ENCODE assay signal across 21 cellular contexts in genomic region chr11:24747275-24748251, GRCh38.
DNase-seq lines count a peak whose midpoint lies in the region; ATAC-seq and TF ChIP-seq lines count a peak whose summit lies in the region.
"Had no signal": no experiment of that assay in that cellular context is flagged by ENCODE, and none has a peak within 500 bp of the region (broad histone marks: within the 10 kb centered on the region; RNA-seq: fewer than 3 reads in every experiment).

No MANE protein-coding gene starts in this region.

- no peak overlapping the region for H4K8ac ChIP-seq in H9 (replicated peaks; ENCODE audit: insufficient read length, low read depth, low read length)

- no peaks in the 10 kb centered on the region for H3K27me3 ChIP-seq in DND-41 (ENCODE audit: insufficient read depth, low read length, poor library complexity)
- no peaks in the 10 kb centered on the region for H3K27me3 ChIP-seq in H9 (ENCODE audit: insufficient read depth, low read length)
- no peaks in the 10 kb centered on the region for H3K27me3 ChIP-seq in OCI-LY1 (ENCODE audit: insufficient read depth, low read length)
- H3K27me3 ChIP-seq: upper lobe of left lung had no signal

- peak; percentile 93 for ATAC-seq in DND-41 (ENCODE audit: insufficient read depth, low read depth)

- H2AFZ ChIP-seq in DND-41 (ENCODE audit: low read depth, low read length), result peak overlapping the region; percentile 48
- H2AFZ ChIP-seq in H9 (ENCODE audit: low read length), result no peak overlapping the region
- peak overlapping the region; percentile 48; the same call in 1 of the 2 replicates for H2AFZ ChIP-seq in OCI-LY1 (ENCODE audit: low read length)

- no peak overlapping the region for H2BK120ac ChIP-seq in H9 (ENCODE audit: low read depth, low read length, poor library complexity, severe bottlenecking)

- H3K4me3 ChIP-seq in DND-41 (ENCODE audit: low read depth in 1 of 2, low read length in 2 of 2) (no peak overlapping the region; a peak in 1 of 4 replicates), OCI-LY1 (ENCODE audit: low read depth, low read length, poor library complexity, severe bottlenecking) (peak overlapping the region; percentile 23)
- H3K4me3 ChIP-seq: upper lobe of left lung had no signal

- no peak overlapping the region for H3K4ac ChIP-seq in H9 (ENCODE audit: low read depth, low read length)

- H3K9ac ChIP-seq in DND-41 (ENCODE audit: low read depth, low read length) (no peak overlapping the region), H9 (ENCODE audit: extremely low read depth, insufficient read length, low read length) (no peak overlapping the region), OCI-LY1 (ENCODE audit: low read length) (peak overlapping the region; percentile 31; the same call in 1 of the 2 replicates)

- WGBS in H9 (ENCODE audit: extremely low coverage, insufficient read length, low lambda C conversion rate), result no CpG with 5 or more reads among the region's 5 CpGs

- H2AK5ac ChIP-seq in H9 (ENCODE audit: insufficient read length, low read length), result no peak overlapping the region

- H3K27ac Mint-ChIP-seq in H9 (peak overlapping the region; percentile 77 to 84 (median 79); a peak in 6 of 7 replicates), endothelial cell (ENCODE audit: unreplicated experiment) (peak overlapping the region; percentile 67)
- H3K27ac Mint-ChIP-seq: activated CD4-positive, alpha-beta T cell treated with anti-CD3 and anti-CD28 coated beads, Interleukin-2, amount 10 ng/mL, durations not matched to agents 7 days and 5 days; progenitor cell of endocrine pancreas; stimulated activated naive CD8-positive, alpha-beta T cell treated with anti-CD3 and anti-CD28 coated beads, Interleukin-15, Interleukin-2, amounts not matched to agents 100 ng/mL and 50 ng/mL, for 24 hours had no signal

- no peak overlapping the region for H2BK12ac ChIP-seq in H9 (ENCODE audit: insufficient read length, low read depth, low read length)

- no peak overlapping the region for H4K91ac ChIP-seq in H9 (ENCODE audit: insufficient read length, low read depth, low read length)

- H3K79me2 ChIP-seq in DND-41 (ENCODE audit: insufficient read depth, low read length) (no peaks in the 10 kb centered on the region), H9 (ENCODE audit: insufficient read depth, low read length) (no peaks in the 10 kb centered on the region), OCI-LY1 (ENCODE audit: insufficient read depth, low read length) (no peaks in the 10 kb centered on the region)

- H3K9me3 Mint-ChIP-seq in H9 (0 out of 5 replicates have a peak, but pooled peaks cover 0 to 2% of the 10 kb centered on the region in 2 experiments), endothelial cell (ENCODE audit: unreplicated experiment) (no peaks in the 10 kb centered on the region)
- H3K9me3 Mint-ChIP-seq: activated CD4-positive, alpha-beta T cell treated with anti-CD3 and anti-CD28 coated beads, Interleukin-2, amount 10 ng/mL, durations not matched to agents 7 days and 5 days; neural crest cell had no signal

- H3K27ac ChIP-seq in DND-41 (ENCODE audit: low read length) (peak overlapping the region; percentile 64), H9 (ENCODE audit: insufficient read length, low read depth, low read length) (no peak overlapping the region), OCI-LY1 (ENCODE audit: low read depth, low read length, poor library complexity, severe bottlenecking) (peak overlapping the region; percentile 91)
- H3K27ac ChIP-seq: upper lobe of left lung had no signal

- no peak overlapping the region for H2BK20ac ChIP-seq in H9 (ENCODE audit: low read depth, low read length, poor library complexity, severe bottlenecking)

- no peak overlapping the region for H4K5ac ChIP-seq in H9 (ENCODE audit: insufficient read length, low read depth, low read length)

- no peaks in the 10 kb centered on the region for H3K9me2 ChIP-seq in OCI-LY1 (ENCODE audit: low read depth, low read length)

- no peak overlapping the region; the same call in 1 of the 2 replicates for H3K4me2 ChIP-seq in DND-41 (ENCODE audit: insufficient read depth, low read length)
- no peak overlapping the region for H3K4me2 ChIP-seq in H9 (ENCODE audit: insufficient read depth, insufficient read length, low read length)
- H3K4me2 ChIP-seq in OCI-LY1 (ENCODE audit: low read length), result peak overlapping the region; percentile 46

- H3K36me3 Mint-ChIP-seq in H9 (ENCODE audit: insufficient read depth in 1 of 3, low read depth in 3 of 3) (peaks cover 11 to 17% (median 15%) of the 10 kb centered on the region in 3 experiments; a peak in 5 of 7 replicates), endothelial cell (ENCODE audit: low read depth, unreplicated experiment) (no peaks in the 10 kb centered on the region)

- H2BK15ac ChIP-seq in H9 (ENCODE audit: low read depth, low read length), result no peak overlapping the region

- H3K9me3 ChIP-seq in DND-41 (ENCODE audit: insufficient read depth, low read length, severe bottlenecking), result no peaks in the 10 kb centered on the region
- no peaks in the 10 kb centered on the region for H3K9me3 ChIP-seq in H9 (ENCODE audit: control insufficient read depth, low read depth, low read length)
- H3K9me3 ChIP-seq in OCI-LY1 (ENCODE audit: low read length), result no peaks in the 10 kb centered on the region
- H3K9me3 ChIP-seq: upper lobe of left lung had no signal

- H3K18ac ChIP-seq in H9 (ENCODE audit: insufficient read length, low read depth, low read length), result no peak overlapping the region

- H3T11ph ChIP-seq in H9 (ENCODE audit: low read length), result no peak overlapping the region

- H3K27me3 Mint-ChIP-seq in H9 (ENCODE audit: low read depth), result no peaks in the 10 kb centered on the region
- H3K27me3 Mint-ChIP-seq in endothelial cell (ENCODE audit: unreplicated experiment), result peaks cover 1% of the 10 kb centered on the region
- H3K27me3 Mint-ChIP-seq: activated CD4-positive, alpha-beta T cell treated with anti-CD3 and anti-CD28 coated beads, Interleukin-2, amount 10 ng/mL, durations not matched to agents 7 days and 5 days; progenitor cell of endocrine pancreas; stimulated activated naive CD8-positive, alpha-beta T cell treated with anti-CD3 and anti-CD28 coated beads, Interleukin-15, Interleukin-2, amounts not matched to agents 100 ng/mL and 50 ng/mL, for 24 hours had no signal

- H4K20me1 ChIP-seq in DND-41 (ENCODE audit: insufficient read depth, low read length) (no peaks in the 10 kb centered on the region), H9 (ENCODE audit: control insufficient read depth, insufficient read depth, insufficient read length) (no peaks in the 10 kb centered on the region), OCI-LY1 (ENCODE audit: insufficient read depth, low read length) (no peaks in the 10 kb centered on the region)

- peaks cover 13 to 27% of the 10 kb centered on the region in 2 experiments for H3K4me1 Mint-ChIP-seq in H9
- peaks cover 14% of the 10 kb centered on the region for H3K4me1 Mint-ChIP-seq in endothelial cell (ENCODE audit: unreplicated experiment)
- H3K4me1 Mint-ChIP-seq: activated CD4-positive, alpha-beta T cell treated with anti-CD3 and anti-CD28 coated beads, Interleukin-2, amount 10 ng/mL, durations not matched to agents 7 days and 5 days; neural crest cell had no signal

- TF ChIP-seq CTCF in DND-41 (IDR thresholded peaks at IDR 0.05; ENCODE audit: borderline replicate concordance, extremely low read depth, low read length, poor library complexity, severe bottlenecking), result no peak
- no peak for TF ChIP-seq CTCF in H9 (conservative IDR thresholded peaks at IDR 0.05)
- no peak for TF ChIP-seq CTCF in OCI-LY1 (IDR thresholded peaks at IDR 0.05; ENCODE audit: low read length)
- TF ChIP-seq CTCF in endothelial cell (IDR thresholded peaks at IDR 0.05; ENCODE audit: unreplicated experiment), result no peak

- DNase-seq in DND-41, result peak; percentile 83
- DNase-seq in H9, result no peak
- no peak for DNase-seq in endothelial cell (ENCODE audit: low spot score)
- DNase-seq in anterior cingulate cortex (lab: John Stamatoyannopoulos, UW), result no peak
- DNase-seq in LoVo (ENCODE audit: low spot score), result no peak
- DNase-seq in mesenteric fat pad (ENCODE audit: low spot score), result no peak
- no peak for DNase-seq in glomerular visceral epithelial cell (ENCODE audit: extremely low spot score)
- DNase-seq: activated CD4-positive, alpha-beta T cell treated with anti-CD3 and anti-CD28 coated beads, Interleukin-2, amount 10 ng/mL, durations not matched to agents 7 days and 5 days; activated CD8-positive, alpha-beta memory T cell treated with anti-CD3 and anti-CD28 coated beads, Interleukin-2, amount 50 U/mL, for 4 hours; activated gamma-delta T cell; caudate nucleus; H7; NCI-H1105 treated with DMSO at 0.1 percent for 48 hours; NCI-H2227 treated with DMSO at 0.1 percent for 48 hours; stimulated activated CD4-positive, alpha-beta T cell treated with anti-CD3 and anti-CD28 coated beads, Interleukin-1b, Interleukin-23, amount 100 ng/mL, for 48 hours; SW 1271; upper lobe of left lung had no signal

- H3K23me2 ChIP-seq in H9 (ENCODE audit: insufficient read length, low read depth, low read length, poor library complexity, severe bottlenecking), result no peaks in the 10 kb centered on the region

- H3K4me3 Mint-ChIP-seq in H9 (no peak overlapping the region; a peak in 2 of 5 replicates), endothelial cell (ENCODE audit: unreplicated experiment) (no peak overlapping the region)
- H3K4me3 Mint-ChIP-seq: activated CD4-positive, alpha-beta T cell treated with anti-CD3 and anti-CD28 coated beads, Interleukin-2, amount 10 ng/mL, durations not matched to agents 7 days and 5 days; neural crest cell; stimulated activated naive CD8-positive, alpha-beta T cell treated with anti-CD3 and anti-CD28 coated beads, Interleukin-15, Interleukin-2, amounts not matched to agents 100 ng/mL and 50 ng/mL, for 24 hours had no signal

- no peaks in the 10 kb centered on the region for H3K36me3 ChIP-seq in DND-41 (ENCODE audit: insufficient read depth, low read length)
- peaks cover 3% of the 10 kb centered on the region; the same call in 1 of the 2 replicates for H3K36me3 ChIP-seq in OCI-LY1 (ENCODE audit: insufficient read depth, low read length)
- H3K36me3 ChIP-seq: upper lobe of left lung had no signal

- H3K14ac ChIP-seq in H9 (ENCODE audit: insufficient read depth, low read length), result no peak overlapping the region

- H3K23ac ChIP-seq in H9 (ENCODE audit: insufficient read length, low read depth, low read length), result no peak overlapping the region

- H2BK5ac ChIP-seq in H9 (ENCODE audit: insufficient read length, low read length), result no peak overlapping the region

- no peaks in the 10 kb centered on the region for H3K79me1 ChIP-seq in H9 (ENCODE audit: insufficient read depth, low read depth, low read length, poor library complexity, severe bottlenecking)

- no peaks in the 10 kb centered on the region for H3F3A ChIP-seq in OCI-LY1 (ENCODE audit: insufficient read depth, low read length)

- H3K4me1 ChIP-seq in DND-41 (ENCODE audit: insufficient read depth, low read length) (peaks cover 27% of the 10 kb centered on the region), H9 (ENCODE audit: insufficient read depth, low read length) (no peaks in the 10 kb centered on the region; the same call in 1 of the 2 replicates), OCI-LY1 (ENCODE audit: insufficient read depth, low read length, severe bottlenecking) (peaks cover 21% of the 10 kb centered on the region)
- H3K4me1 ChIP-seq: upper lobe of left lung had no signal

- no peak overlapping the region for H3K56ac ChIP-seq in H9 (ENCODE audit: insufficient read length, low read depth, low read length)
